28 cellular contexts compared by ENCODE assay signal in the genomic region with DNA sequence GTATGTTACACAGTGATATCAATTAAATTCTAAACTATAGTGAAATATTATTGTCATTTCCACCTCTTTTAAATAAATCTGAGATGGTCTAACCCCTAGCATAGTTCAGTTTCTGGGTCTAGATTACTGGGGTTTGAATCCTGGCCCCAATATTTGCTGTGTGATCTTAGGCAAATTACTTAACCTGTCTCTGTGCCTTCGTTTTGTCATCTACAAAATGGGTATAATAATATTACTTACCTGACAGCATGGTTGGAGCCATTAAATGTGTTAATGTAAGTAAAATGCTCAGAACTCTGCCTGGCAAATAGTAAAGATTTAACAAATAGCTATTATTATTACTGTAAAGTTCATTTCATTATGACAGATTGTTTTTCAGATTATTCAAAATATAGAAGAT.
"Had no signal": no experiment of that assay in that cellular context is flagged by ENCODE, and none has a peak within 500 bp of the region (broad histone marks: within the 10 kb centered on the region; RNA-seq: fewer than 3 reads in every experiment).

No MANE protein-coding gene starts in this region.

- H3K9me3 ChIP-seq: ovary, psoas muscle, spleen, suprapubic skin, testis, tibial artery, transverse colon, upper lobe of right lung, uterus had no signal

- H3K4me3 ChIP-seq: neural progenitor cell, ovary, psoas muscle, skin epidermis, smooth muscle cell, spleen, suprapubic skin, testis, tibial artery, transverse colon, upper lobe of right lung, uterus had no signal

- H2AFZ ChIP-seq: neural progenitor cell, parathyroid adenoma had no signal

- H3K4me2 ChIP-seq: neural progenitor cell, smooth muscle cell had no signal

- H3K27me3 ChIP-seq: neural progenitor cell, ovary, spleen, suprapubic skin, testis, tibial artery, transverse colon, upper lobe of right lung, uterus had no signal

- H3K4me1 ChIP-seq: neural progenitor cell, testis, upper lobe of right lung had no signal

- H3K9ac ChIP-seq: neural progenitor cell, parathyroid adenoma had no signal

- H3K36me3 ChIP-seq: neural progenitor cell, ovary, spleen, suprapubic skin, tibial artery, transverse colon, upper lobe of right lung, uterus had no signal

- H3K27ac ChIP-seq: neural progenitor cell, ovary, parathyroid adenoma, psoas muscle, spleen, suprapubic skin, testis, tibial artery, transverse colon, upper lobe of right lung had no signal

- DNase-seq: natural killer cell; occipital lobe; ovary; posterior cingulate gyrus; psoas muscle; right cardiac atrium; spleen; stimulated activated CD4-positive, alpha-beta T cell treated with anti-CD3 and anti-CD28 coated beads, Interleukin-12 subunit alpha, Interleukin-12 subunit beta, amount 100 ng/mL, for 4 hours; stimulated activated CD4-positive, alpha-beta T cell treated with anti-CD3 and anti-CD28 coated beads, Interleukin-1b, Interleukin-23, amount 100 ng/mL, for 48 hours; stimulated activated CD4-positive, alpha-beta T cell treated with anti-CD3 and anti-CD28 coated beads, Interleukin-4, amount 100 ng/mL, for 1 hour; stimulated activated CD4-positive, alpha-beta T cell treated with anti-CD3 and anti-CD28 coated beads, Interleukin-4, amount 100 ng/mL, for 4 hours; stimulated activated CD8-positive, alpha-beta memory T cell treated with anti-CD3 and anti-CD28 coated beads, Interleukin-4, amount 100 ng/mL, for 48 hours; stimulated activated naive CD4-positive, alpha-beta T cell; stimulated activated naive CD8-positive, alpha-beta T cell treated with anti-CD3 and anti-CD28 coated beads, Interleukin-15, amount 100 ng/mL, for 72 hours; stimulated activated naive CD8-positive, alpha-beta T cell treated with anti-CD3 and anti-CD28 coated beads, Interleukin-15, Interleukin-2, amounts not matched to agents 100 U/mL and 50 U/mL, for 24 hours; substantia nigra; testis; tibial artery; transverse colon; upper lobe of right lung; uterus had no signal

- ATAC-seq: natural killer cell; psoas muscle; right cardiac atrium; sciatic nerve; stimulated activated memory B cell treated with anti-CD40 and anti-IgM and Interleukin-4, amounts not matched to agents 10 μg/mL and 1 μg/mL and 100 μg/mL, for 72 hours; stimulated activated naive CD8-positive, alpha-beta T cell treated with anti-CD3 and anti-CD28 coated beads, Interleukin-15, amount 100 ng/mL, for 72 hours; stimulated activated naive CD8-positive, alpha-beta T cell treated with anti-CD3 and anti-CD28 coated beads, Interleukin-15, Interleukin-2, amounts not matched to agents 100 U/mL and 50 U/mL, for 24 hours; upper lobe of right lung had no signal
